ENCODE assay signal across 8 cellular contexts in the genomic region with DNA sequence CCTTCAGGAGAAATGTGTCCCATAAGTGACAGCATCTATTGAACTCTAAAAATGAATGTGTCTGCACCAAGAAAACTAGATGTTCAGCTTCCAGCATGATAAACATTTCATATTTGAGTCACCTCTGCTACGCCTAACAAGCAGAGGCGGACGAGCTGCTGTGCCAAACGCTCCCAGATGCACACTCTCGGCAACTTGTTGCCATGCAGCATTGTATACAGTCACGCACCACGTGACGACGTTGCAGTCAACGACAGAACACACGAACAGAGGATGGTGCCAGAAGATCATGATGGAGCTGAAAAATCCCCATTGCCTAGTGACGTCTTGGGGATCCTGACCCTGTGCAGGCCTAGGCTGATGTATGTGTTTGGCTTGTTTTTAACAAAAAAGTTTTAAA.
DNase-seq lines count a peak whose midpoint lies in the region; ATAC-seq, FAIRE-seq and TF ChIP-seq lines count a peak whose summit lies in the region.

No MANE protein-coding gene starts in this region.

- no TSS peak for BruUV-seq in K562 (replicated peaks; lab: Mats Ljungman, UMichigan)

- CTCF ChIA-PET in K562 (lab: Yijun Ruan, JAX; ENCODE audit: low intra/inter-chr PET ratio) = no interaction called here

- H3K36me3 ChIP-seq in K562 (ENCODE audit: control insufficient read depth, insufficient read depth, low read length) (peaks cover 2% of the 10 kb centered on the region; the same call in 1 of the 3 replicates), prostate gland (no peaks in the 10 kb centered on the region)

- ATAC-seq in K562 = peak; percentile 25; the same call in 2 of the 3 replicates
- no peak for ATAC-seq in GM18858 (IDR thresholded peaks at IDR 0.05; ENCODE audit: unreplicated experiment)
- ATAC-seq in HG03159 (IDR thresholded peaks at IDR 0.05; ENCODE audit: unreplicated experiment) = no peak

- TF ChIP-seq RAD21 in K562 (CRISPR knock-in tag; conservative IDR thresholded peaks at IDR 0.05 in 1 of 2, IDR thresholded peaks at IDR 0.05 in 1 of 2) = no peak

- POLR2A ChIA-PET in K562 (lab: Yijun Ruan, JAX) = interaction anchor here (1.1 kb wide), 1 partner anchor 8 kb away, joined by 4 read pairs; no protein-coding TSS in a partner anchor

- H3K4me2 ChIP-seq in K562 (ENCODE audit: insufficient read depth, low read length) = no peak overlapping the region

- H3K27ac ChIP-seq in K562 (ENCODE audit: extremely low read depth, low read depth, low read length) = no peak overlapping the region
- H3K27ac ChIP-seq in prostate gland = no peak overlapping the region

- H3K4me3 Mint-ChIP-seq in immature natural killer cell = no peak overlapping the region

- H3K4me1 ChIP-seq in K562 (replicated peaks in 1 of 2; ENCODE audit: control insufficient read depth in 2 of 2, insufficient read depth in 2 of 2, low read length in 2 of 2) (peaks cover 3 to 9% of the 10 kb centered on the region in 2 experiments; a peak in 3 of 5 replicates), prostate gland (replicated peaks) (peaks cover 3% of the 10 kb centered on the region)

- TF ChIP-seq CTCF in GM12865 (IDR thresholded peaks at IDR 0.05; ENCODE audit: insufficient read depth, low read depth, low read length, missing control alignments) (no peak), K562 (IDR thresholded peaks at IDR 0.05 in 2 of 3, conservative IDR thresholded peaks at IDR 0.05 in 1 of 3; ENCODE audit: insufficient read depth in 2 of 3, low read depth in 1 of 3, low read length in 3 of 3) (no peak), prostate gland (IDR thresholded peaks at IDR 0.05) (no peak)

- TF ChIP-seq POLR2A in K562 (conservative IDR thresholded peaks at IDR 0.05) (no peak), prostate gland (IDR thresholded peaks at IDR 0.05) (no peak)

- DNase-seq in GM12865 (ENCODE audit: low read depth) = peak; percentile 52
- DNase-seq in NCI-H1417 (lab: John Stamatoyannopoulos, UW) = peak; percentile 25 to 89 (median 68)
- DNase-seq in K562 (ENCODE audit: extremely low read depth in 1 of 4, low spot score in 3 of 4) = no peak
- DNase-seq in prostate gland (ENCODE audit: low spot score) = peak; percentile 74
- no peak for DNase-seq in immature natural killer cell
- DNase-seq in activated naive CD4-positive, alpha-beta T cell treated with anti-CD3 and anti-CD28 coated beads, Interleukin-2, amount 50 U/mL, for 16 hours = no peak

- FAIRE-seq in K562 (lab: Jason Lieb, UNC) = no peak

- no peaks in the 10 kb centered on the region for H3K9me3 Mint-ChIP-seq in immature natural killer cell

- intact Hi-C loops in K562 (cut with micrococcal nuclease) = no loop called here
- intact Hi-C loops in prostate gland (cut with DNase I) = no loop called here

- H3K4me3 ChIP-seq in GM12865 (ENCODE audit: low read depth, low read length) (no peak overlapping the region), K562 (no peak overlapping the region), prostate gland (no peak overlapping the region)

- H3K27me3 ChIP-seq in K562 (ENCODE audit: control insufficient read depth in 2 of 2, insufficient read depth in 2 of 2, low read length in 2 of 2) (no peaks in the 10 kb centered on the region), prostate gland (replicated peaks; ENCODE audit: insufficient read depth) (no peaks in the 10 kb centered on the region)

- no peaks in the 10 kb centered on the region for H3K79me2 ChIP-seq in K562 (ENCODE audit: control insufficient read depth, insufficient read depth, low read length)

- in situ Hi-C loops in K562 (cut with MboI) = no loop called here

- peaks cover 2 to 4% of the 10 kb centered on the region in 2 donors for H3K4me1 Mint-ChIP-seq in immature natural killer cell

- no peaks in the 10 kb centered on the region for H3K9me1 ChIP-seq in K562 (ENCODE audit: control insufficient read depth, insufficient read depth, low read length)

- no peak for TF ChIP-seq EP300 in K562 (IDR thresholded peaks at IDR 0.05; ENCODE audit: low read length)

- H3K36me3 Mint-ChIP-seq in immature natural killer cell = peaks cover 0 to 3% (median 0%) of the 10 kb centered on the region in 3 donors

- no peak overlapping the region for H3K27ac Mint-ChIP-seq in immature natural killer cell

- H4K20me1 ChIP-seq in K562 (replicated peaks; ENCODE audit: control insufficient read depth, insufficient read depth, low read length) = no peaks in the 10 kb centered on the region

- peaks cover 0 to 2% (median 2%) of the 10 kb centered on the region in 3 donors for H3K27me3 Mint-ChIP-seq in immature natural killer cell (ENCODE audit: low read depth in 3 of 3)

- H3K9ac ChIP-seq in K562 (ENCODE audit: insufficient read depth in 1 of 2, low read depth in 2 of 2, low read length in 2 of 2) = 0 out of 4 replicates have a peak overlapping the region, but pooled peaks of 1 of the 2 experiments have one; percentile 31

- 81% methylated on average over 12 of the region's 12 CpGs for WGBS in K562 (ENCODE audit: insufficient coverage, low coverage, missing lambda C conversion rate)
- 37% methylated on average over 12 of the region's 12 CpGs for WGBS in prostate gland

- H2AFZ ChIP-seq in K562 (ENCODE audit: low read depth, low read length) = no peak overlapping the region

- H3K9me3 ChIP-seq in K562 (replicated peaks; ENCODE audit: control insufficient read depth, insufficient read depth, low read depth, low read length) = no peaks in the 10 kb centered on the region
- H3K9me3 ChIP-seq in prostate gland = no peaks in the 10 kb centered on the region

TF ChIP-seq in K562, 482 proteins besides CTCF, POLR2A, EP300 and RAD21:
- TF ChIP-seq, protein P1, sequence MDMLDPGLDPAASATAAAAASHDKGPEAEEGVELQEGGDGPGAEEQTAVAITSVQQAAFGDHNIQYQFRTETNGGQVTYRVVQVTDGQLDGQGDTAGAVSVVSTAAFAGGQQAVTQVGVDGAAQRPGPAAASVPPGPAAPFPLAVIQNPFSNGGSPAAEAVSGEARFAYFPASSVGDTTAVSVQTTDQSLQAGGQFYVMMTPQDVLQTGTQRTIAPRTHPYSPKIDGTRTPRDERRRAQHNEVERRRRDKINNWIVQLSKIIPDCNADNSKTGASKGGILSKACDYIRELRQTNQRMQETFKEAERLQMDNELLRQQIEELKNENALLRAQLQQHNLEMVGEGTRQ (CRISPR knock-in tag; IDR thresholded peaks at IDR 0.05) = peak; percentile 38; the same call in 1 of the 2 replicates
- TF ChIP-seq RBM14 (IDR thresholded peaks at IDR 0.05; ENCODE audit: borderline replicate concordance, insufficient read depth, low read depth, low read length) = no peak

Comparison
In these comparisons a context has a peak if more than half of its experiments do, and no peak if none do; other contexts are left out.
1. DNase-seq: peak in GM12865 (single experiment), NCI-H1417 (3 of 3) and prostate gland (single experiment); none in K562 (0 of 4), immature natural killer cell (0 of 3) and activated naive CD4-positive, alpha-beta T cell treated with anti-CD3 and anti-CD28 coated beads, Interleukin-2, amount 50 U/mL, for 16 hours (single experiment).